In the genomic region with DNA sequence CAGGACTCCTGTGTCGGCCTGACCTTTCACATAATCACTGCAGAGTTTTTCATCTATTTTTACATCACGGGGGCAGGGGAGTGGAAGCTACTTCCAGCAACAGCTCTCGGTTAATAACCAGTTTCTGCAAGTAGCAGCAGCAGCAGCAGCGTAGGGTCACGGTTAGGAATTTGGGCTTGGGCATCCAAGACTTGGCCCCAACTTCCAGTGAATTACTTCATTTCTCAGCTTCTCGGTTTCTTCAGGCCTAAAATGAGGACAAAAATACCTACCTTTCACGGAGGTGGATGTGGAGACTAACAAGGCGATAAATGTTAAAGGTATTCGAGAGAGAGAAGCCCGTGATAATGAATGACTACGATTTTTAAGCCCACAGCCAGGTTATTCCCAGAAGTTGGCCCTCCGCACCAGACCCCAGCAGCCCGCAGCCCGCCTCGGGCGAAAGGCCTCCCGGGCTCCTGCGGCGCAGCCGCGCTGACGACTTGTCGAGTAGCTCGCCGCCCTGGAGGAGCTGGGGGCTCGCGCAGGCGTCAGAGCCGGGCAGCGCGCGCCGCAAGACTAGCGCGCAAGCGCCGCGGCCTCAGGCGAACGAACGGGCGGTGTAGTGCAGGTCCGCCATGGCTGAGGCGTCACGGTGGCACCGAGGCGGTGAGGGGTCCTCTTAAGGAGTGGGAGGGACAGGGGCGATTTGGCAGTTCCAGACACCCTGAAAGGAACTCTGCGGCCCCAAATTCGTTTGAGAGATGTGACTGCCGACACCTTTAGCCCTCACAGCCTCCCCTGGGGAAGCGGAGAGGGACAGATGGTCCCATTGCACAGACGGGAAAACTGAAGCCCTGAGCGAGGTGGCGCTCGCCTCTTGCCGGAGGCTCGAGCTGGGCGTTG, we compare ENCODE assay signal across 1 cellular context.
A peak's percentile ranks its signal among the peaks of the same experiment; 100 is the strongest.
TF ChIP-seq lines count a peak whose summit lies in the region.

A gene (plus strand): TSS at position 583 of the 885 bp plus-strand sequence. CDS start 35 bp downstream, at position 618.

TF ChIP-seq in HEK293, 187 proteins besides CTCF, POLR2A, EP300 and RAD21 (continued from another document and continues in another):
- 0 out of 2 replicates have a peak, but pooled peaks have one; percentile 23 for TF ChIP-seq ZNF202 (tag by site-specific recombination; IDR thresholded peaks at IDR 0.05; ENCODE audit: borderline replicate concordance)
- TF ChIP-seq SETDB1 (IDR thresholded peaks at IDR 0.05; ENCODE audit: insufficient read length, low read length): no peak
- TF ChIP-seq ZNF660 (tag by site-specific recombination; IDR thresholded peaks at IDR 0.05): peak; percentile 80; the same call in 1 of the 2 replicates
- TF ChIP-seq ZNF701 (tag by site-specific recombination; IDR thresholded peaks at IDR 0.05): no peak
- no peak for TF ChIP-seq ZFP41 (tag by site-specific recombination; IDR thresholded peaks at IDR 0.05; ENCODE audit: borderline replicate concordance)
- TF ChIP-seq, protein P1, sequence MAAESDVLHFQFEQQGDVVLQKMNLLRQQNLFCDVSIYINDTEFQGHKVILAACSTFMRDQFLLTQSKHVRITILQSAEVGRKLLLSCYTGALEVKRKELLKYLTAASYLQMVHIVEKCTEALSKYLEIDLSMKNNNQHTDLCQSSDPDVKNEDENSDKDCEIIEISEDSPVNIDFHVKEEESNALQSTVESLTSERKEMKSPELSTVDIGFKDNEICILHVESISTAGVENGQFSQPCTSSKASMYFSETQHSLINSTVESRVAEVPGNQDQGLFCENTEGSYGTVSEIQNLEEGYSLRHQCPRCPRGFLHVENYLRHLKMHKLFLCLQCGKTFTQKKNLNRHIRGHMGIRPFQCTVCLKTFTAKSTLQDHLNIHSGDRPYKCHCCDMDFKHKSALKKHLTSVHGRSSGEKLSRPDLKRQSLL (tag by site-specific recombination; IDR thresholded peaks at IDR 0.05): peak; percentile 85
- TF ChIP-seq SCRT1 (tag by site-specific recombination; IDR thresholded peaks at IDR 0.05; ENCODE audit: borderline replicate concordance): no peak
- TF ChIP-seq, protein P2, sequence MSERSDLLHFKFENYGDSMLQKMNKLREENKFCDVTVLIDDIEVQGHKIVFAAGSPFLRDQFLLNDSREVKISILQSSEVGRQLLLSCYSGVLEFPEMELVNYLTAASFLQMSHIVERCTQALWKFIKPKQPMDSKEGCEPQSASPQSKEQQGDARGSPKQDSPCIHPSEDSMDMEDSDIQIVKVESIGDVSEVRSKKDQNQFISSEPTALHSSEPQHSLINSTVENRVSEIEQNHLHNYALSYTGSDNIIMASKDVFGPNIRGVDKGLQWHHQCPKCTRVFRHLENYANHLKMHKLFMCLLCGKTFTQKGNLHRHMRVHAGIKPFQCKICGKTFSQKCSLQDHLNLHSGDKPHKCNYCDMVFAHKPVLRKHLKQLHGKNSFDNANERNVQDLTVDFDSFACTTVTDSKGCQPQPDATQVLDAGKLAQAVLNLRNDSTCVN (tag by site-specific recombination; optimal IDR thresholded peaks at IDR 0.05): peak; percentile 95
- no peak for TF ChIP-seq SP2 (tag by site-specific recombination; IDR thresholded peaks at IDR 0.05)
- TF ChIP-seq ZNF426 (tag by site-specific recombination; IDR thresholded peaks at IDR 0.05): no peak
- TF ChIP-seq ZNF221 (tag by site-specific recombination; IDR thresholded peaks at IDR 0.05; ENCODE audit: borderline replicate concordance): no peak
- no peak for TF ChIP-seq ZFP3 (tag by site-specific recombination; IDR thresholded peaks at IDR 0.05; ENCODE audit: low read depth)
- no peak for TF ChIP-seq ZNF521 (tag by site-specific recombination; IDR thresholded peaks at IDR 0.05)
- peak; percentile 97 for TF ChIP-seq ZNF561 (tag by site-specific recombination; IDR thresholded peaks at IDR 0.05; ENCODE audit: borderline replicate concordance)
- TF ChIP-seq, protein P3, sequence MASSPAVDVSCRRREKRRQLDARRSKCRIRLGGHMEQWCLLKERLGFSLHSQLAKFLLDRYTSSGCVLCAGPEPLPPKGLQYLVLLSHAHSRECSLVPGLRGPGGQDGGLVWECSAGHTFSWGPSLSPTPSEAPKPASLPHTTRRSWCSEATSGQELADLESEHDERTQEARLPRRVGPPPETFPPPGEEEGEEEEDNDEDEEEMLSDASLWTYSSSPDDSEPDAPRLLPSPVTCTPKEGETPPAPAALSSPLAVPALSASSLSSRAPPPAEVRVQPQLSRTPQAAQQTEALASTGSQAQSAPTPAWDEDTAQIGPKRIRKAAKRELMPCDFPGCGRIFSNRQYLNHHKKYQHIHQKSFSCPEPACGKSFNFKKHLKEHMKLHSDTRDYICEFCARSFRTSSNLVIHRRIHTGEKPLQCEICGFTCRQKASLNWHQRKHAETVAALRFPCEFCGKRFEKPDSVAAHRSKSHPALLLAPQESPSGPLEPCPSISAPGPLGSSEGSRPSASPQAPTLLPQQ (tag by site-specific recombination; IDR thresholded peaks at IDR 0.05): 0 out of 2 replicates have a peak, but pooled peaks have one; percentile 15
- TF ChIP-seq ZNF549 (tag by site-specific recombination; IDR thresholded peaks at IDR 0.05): no peak
- no peak for TF ChIP-seq ZNF777 (tag by site-specific recombination; IDR thresholded peaks at IDR 0.05; ENCODE audit: borderline replicate concordance)
- no peak for TF ChIP-seq ZNF223 (tag by site-specific recombination; IDR thresholded peaks at IDR 0.05)
- TF ChIP-seq ZNF112 (tag by site-specific recombination; IDR thresholded peaks at IDR 0.05): no peak
- no peak for TF ChIP-seq ZNF433 (tag by site-specific recombination; IDR thresholded peaks at IDR 0.05; ENCODE audit: low read depth)
- peak; percentile 98 for TF ChIP-seq ZNF341 (tag by site-specific recombination; IDR thresholded peaks at IDR 0.05; ENCODE audit: low read depth)
- TF ChIP-seq MEIS1 (CRISPR knock-in tag; IDR thresholded peaks at IDR 0.05; ENCODE audit: borderline replicate concordance): no peak
- TF ChIP-seq KLF8 (tag by site-specific recombination; IDR thresholded peaks at IDR 0.05): no peak
- no peak for TF ChIP-seq ZNF10 (tag by site-specific recombination; IDR thresholded peaks at IDR 0.05)
- no peak for TF ChIP-seq WT1 (tag by site-specific recombination; IDR thresholded peaks at IDR 0.05)
- TF ChIP-seq ZSCAN30 (tag by site-specific recombination; IDR thresholded peaks at IDR 0.05): peak; percentile 78
- peak; percentile 83 for TF ChIP-seq ZEB2 (tag by site-specific recombination; IDR thresholded peaks at IDR 0.05)
- no peak for TF ChIP-seq ZNF830 (tag by site-specific recombination; IDR thresholded peaks at IDR 0.05; ENCODE audit: low read depth)
- TF ChIP-seq, protein P4, sequence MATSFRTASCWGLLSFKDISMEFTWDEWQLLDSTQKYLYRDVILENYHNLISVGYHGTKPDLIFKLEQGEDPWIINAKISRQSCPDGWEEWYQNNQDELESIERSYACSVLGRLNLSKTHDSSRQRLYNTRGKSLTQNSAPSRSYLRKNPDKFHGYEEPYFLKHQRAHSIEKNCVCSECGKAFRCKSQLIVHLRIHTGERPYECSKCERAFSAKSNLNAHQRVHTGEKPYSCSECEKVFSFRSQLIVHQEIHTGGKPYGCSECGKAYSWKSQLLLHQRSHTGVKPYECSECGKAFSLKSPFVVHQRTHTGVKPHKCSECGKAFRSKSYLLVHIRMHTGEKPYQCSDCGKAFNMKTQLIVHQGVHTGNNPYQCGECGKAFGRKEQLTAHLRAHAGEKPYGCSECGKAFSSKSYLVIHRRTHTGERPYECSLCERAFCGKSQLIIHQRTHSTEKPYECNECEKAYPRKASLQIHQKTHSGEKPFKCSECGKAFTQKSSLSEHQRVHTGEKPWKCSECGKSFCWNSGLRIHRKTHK (tag by site-specific recombination; IDR thresholded peaks at IDR 0.05): no peak
- TF ChIP-seq ZNF37A (tag by site-specific recombination; IDR thresholded peaks at IDR 0.05): no peak
- no peak for TF ChIP-seq ZSCAN16 (tag by site-specific recombination; IDR thresholded peaks at IDR 0.05)
- no peak for TF ChIP-seq ZNF791 (tag by site-specific recombination; IDR thresholded peaks at IDR 0.05)
- TF ChIP-seq, protein P5, sequence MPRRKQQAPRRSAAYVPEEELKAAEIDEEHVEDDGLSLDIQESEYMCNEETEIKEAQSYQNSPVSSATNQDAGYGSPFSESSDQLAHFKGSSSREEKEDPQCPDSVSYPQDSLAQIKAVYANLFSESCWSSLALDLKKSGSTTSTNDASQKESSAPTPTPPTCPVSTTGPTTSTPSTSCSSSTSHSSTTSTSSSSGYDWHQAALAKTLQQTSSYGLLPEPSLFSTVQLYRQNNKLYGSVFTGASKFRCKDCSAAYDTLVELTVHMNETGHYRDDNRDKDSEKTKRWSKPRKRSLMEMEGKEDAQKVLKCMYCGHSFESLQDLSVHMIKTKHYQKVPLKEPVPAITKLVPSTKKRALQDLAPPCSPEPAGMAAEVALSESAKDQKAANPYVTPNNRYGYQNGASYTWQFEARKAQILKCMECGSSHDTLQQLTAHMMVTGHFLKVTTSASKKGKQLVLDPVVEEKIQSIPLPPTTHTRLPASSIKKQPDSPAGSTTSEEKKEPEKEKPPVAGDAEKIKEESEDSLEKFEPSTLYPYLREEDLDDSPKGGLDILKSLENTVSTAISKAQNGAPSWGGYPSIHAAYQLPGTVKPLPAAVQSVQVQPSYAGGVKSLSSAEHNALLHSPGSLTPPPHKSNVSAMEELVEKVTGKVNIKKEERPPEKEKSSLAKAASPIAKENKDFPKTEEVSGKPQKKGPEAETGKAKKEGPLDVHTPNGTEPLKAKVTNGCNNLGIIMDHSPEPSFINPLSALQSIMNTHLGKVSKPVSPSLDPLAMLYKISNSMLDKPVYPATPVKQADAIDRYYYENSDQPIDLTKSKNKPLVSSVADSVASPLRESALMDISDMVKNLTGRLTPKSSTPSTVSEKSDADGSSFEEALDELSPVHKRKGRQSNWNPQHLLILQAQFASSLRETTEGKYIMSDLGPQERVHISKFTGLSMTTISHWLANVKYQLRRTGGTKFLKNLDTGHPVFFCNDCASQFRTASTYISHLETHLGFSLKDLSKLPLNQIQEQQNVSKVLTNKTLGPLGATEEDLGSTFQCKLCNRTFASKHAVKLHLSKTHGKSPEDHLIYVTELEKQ (tag by site-specific recombination; IDR thresholded peaks at IDR 0.05; ENCODE audit: borderline replicate concordance): no peak
- TF ChIP-seq ZNF610 (tag by site-specific recombination; IDR thresholded peaks at IDR 0.05; ENCODE audit: borderline replicate concordance): peak; percentile 19; the same call in 1 of the 2 replicates
- 0 out of 2 replicates have a peak, but pooled peaks have one; percentile 23 for TF ChIP-seq GFI1B (tag by site-specific recombination; IDR thresholded peaks at IDR 0.05)
- TF ChIP-seq BCL11B (tag by site-specific recombination; IDR thresholded peaks at IDR 0.05; ENCODE audit: low read depth): no peak
- TF ChIP-seq ZNF157 (tag by site-specific recombination; IDR thresholded peaks at IDR 0.05): no peak
- TF ChIP-seq, protein P6, sequence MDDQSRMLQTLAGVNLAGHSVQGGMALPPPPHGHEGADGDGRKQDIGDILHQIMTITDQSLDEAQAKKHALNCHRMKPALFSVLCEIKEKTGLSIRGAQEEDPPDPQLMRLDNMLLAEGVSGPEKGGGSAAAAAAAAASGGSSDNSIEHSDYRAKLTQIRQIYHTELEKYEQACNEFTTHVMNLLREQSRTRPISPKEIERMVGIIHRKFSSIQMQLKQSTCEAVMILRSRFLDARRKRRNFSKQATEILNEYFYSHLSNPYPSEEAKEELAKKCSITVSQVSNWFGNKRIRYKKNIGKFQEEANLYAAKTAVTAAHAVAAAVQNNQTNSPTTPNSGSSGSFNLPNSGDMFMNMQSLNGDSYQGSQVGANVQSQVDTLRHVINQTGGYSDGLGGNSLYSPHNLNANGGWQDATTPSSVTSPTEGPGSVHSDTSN (CRISPR knock-in tag; IDR thresholded peaks at IDR 0.05): peak; percentile 72; the same call in 1 of the 2 replicates
- TF ChIP-seq ZNF19 (tag by site-specific recombination; IDR thresholded peaks at IDR 0.05; ENCODE audit: low read depth): no peak
- TF ChIP-seq ZNF510 (tag by site-specific recombination; IDR thresholded peaks at IDR 0.05; ENCODE audit: insufficient replicate concordance): no peak
- peak; percentile 68; the same call in 1 of the 2 replicates for TF ChIP-seq YY2 (tag by site-specific recombination; IDR thresholded peaks at IDR 0.05)
- no peak for TF ChIP-seq ZNF211 (tag by site-specific recombination; IDR thresholded peaks at IDR 0.05; ENCODE audit: low read depth)
- peak; percentile 66; the same call in 1 of the 2 replicates for TF ChIP-seq SP7 (tag by site-specific recombination; IDR thresholded peaks at IDR 0.05)
- TF ChIP-seq ZBTB20 (tag by site-specific recombination; IDR thresholded peaks at IDR 0.05): peak; percentile 99
- TF ChIP-seq, protein P7, sequence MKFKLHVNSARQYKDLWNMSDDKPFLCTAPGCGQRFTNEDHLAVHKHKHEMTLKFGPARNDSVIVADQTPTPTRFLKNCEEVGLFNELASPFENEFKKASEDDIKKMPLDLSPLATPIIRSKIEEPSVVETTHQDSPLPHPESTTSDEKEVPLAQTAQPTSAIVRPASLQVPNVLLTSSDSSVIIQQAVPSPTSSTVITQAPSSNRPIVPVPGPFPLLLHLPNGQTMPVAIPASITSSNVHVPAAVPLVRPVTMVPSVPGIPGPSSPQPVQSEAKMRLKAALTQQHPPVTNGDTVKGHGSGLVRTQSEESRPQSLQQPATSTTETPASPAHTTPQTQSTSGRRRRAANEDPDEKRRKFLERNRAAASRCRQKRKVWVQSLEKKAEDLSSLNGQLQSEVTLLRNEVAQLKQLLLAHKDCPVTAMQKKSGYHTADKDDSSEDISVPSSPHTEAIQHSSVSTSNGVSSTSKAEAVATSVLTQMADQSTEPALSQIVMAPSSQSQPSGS (tag by site-specific recombination; IDR thresholded peaks at IDR 0.05; ENCODE audit: low read depth): no peak
- no peak for TF ChIP-seq ZNF274 (IDR thresholded peaks at IDR 0.05; ENCODE audit: low read length)
- TF ChIP-seq ZNF274 (tag by site-specific recombination; IDR thresholded peaks at IDR 0.05; ENCODE audit: borderline replicate concordance): no peak
- TF ChIP-seq GLI2 (tag by site-specific recombination; IDR thresholded peaks at IDR 0.05; ENCODE audit: borderline replicate concordance, low read depth): no peak
- TF ChIP-seq, protein P8, sequence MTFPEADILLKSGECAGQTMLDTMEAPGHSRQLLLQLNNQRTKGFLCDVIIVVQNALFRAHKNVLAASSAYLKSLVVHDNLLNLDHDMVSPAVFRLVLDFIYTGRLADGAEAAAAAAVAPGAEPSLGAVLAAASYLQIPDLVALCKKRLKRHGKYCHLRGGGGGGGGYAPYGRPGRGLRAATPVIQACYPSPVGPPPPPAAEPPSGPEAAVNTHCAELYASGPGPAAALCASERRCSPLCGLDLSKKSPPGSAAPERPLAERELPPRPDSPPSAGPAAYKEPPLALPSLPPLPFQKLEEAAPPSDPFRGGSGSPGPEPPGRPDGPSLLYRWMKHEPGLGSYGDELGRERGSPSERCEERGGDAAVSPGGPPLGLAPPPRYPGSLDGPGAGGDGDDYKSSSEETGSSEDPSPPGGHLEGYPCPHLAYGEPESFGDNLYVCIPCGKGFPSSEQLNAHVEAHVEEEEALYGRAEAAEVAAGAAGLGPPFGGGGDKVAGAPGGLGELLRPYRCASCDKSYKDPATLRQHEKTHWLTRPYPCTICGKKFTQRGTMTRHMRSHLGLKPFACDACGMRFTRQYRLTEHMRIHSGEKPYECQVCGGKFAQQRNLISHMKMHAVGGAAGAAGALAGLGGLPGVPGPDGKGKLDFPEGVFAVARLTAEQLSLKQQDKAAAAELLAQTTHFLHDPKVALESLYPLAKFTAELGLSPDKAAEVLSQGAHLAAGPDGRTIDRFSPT (tag by site-specific recombination; IDR thresholded peaks at IDR 0.05): 0 out of 2 replicates have a peak, but pooled peaks have one; percentile 51
- TF ChIP-seq KLF7 (tag by site-specific recombination; IDR thresholded peaks at IDR 0.05; ENCODE audit: borderline replicate concordance): no peak
- no peak for TF ChIP-seq ZNF48 (tag by site-specific recombination; IDR thresholded peaks at IDR 0.05)
- peak; percentile 31; the same call in 1 of the 2 replicates for TF ChIP-seq EGR2 (tag by site-specific recombination; IDR thresholded peaks at IDR 0.05; ENCODE audit: low read depth)
